1 cellular context compared by ENCODE assay signal in the genomic region with DNA sequence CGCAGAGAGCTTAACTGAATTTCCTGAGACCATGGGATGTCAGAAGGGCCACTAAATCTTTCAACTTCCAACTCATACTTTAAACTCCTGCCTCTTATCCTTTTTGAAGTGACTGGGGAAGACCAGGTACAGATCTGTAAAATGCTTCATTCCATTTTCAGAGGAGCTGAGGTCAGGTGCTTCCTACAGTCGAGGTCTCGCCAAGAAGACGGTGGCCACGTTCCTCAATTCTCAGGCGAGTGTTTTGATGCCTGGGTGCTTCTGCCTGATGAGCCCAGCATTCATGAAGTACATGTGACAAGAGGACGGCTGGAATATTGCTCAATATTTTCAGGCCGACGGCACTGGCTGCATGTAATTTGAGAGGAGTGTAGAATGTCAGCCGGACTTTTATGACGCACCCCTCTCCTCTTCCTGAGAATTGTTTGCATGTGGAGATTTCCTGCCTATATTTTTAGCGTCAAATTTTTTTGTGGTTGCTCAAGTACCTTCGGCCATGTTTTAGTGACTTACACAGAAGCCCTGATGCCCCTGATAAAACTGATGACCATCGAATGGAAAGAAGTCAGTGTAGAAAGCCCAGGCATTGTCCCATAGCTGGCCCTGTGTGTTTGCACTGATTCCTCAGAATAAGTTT.
TF ChIP-seq lines count a peak whose summit lies in the region.

No MANE protein-coding gene starts in this region.

TF ChIP-seq in endothelial cell of umbilical vein, 7 proteins besides CTCF, POLR2A, EP300 and RAD21:
- peak; percentile 82 for TF ChIP-seq JUN (IDR thresholded peaks at IDR 0.05; ENCODE audit: borderline replicate concordance, insufficient read depth, insufficient read length, low read depth)
- TF ChIP-seq GATA2 (IDR thresholded peaks at IDR 0.05; ENCODE audit: insufficient read depth, insufficient read length, low read depth, low read length), result peak; percentile 97
- no peak for TF ChIP-seq MYC (IDR thresholded peaks at IDR 0.05; ENCODE audit: low read depth, low read length)
- peak; percentile 32 for TF ChIP-seq POLR2AphosphoS5 (IDR thresholded peaks at IDR 0.05; ENCODE audit: insufficient read depth, low read depth, low read length)
- TF ChIP-seq FOS (IDR thresholded peaks at IDR 0.05; ENCODE audit: borderline replicate concordance, insufficient read depth, low read length), result peak; percentile 75
- TF ChIP-seq, protein P1, sequence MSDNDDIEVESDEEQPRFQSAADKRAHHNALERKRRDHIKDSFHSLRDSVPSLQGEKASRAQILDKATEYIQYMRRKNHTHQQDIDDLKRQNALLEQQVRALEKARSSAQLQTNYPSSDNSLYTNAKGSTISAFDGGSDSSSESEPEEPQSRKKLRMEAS (IDR thresholded peaks at IDR 0.05; ENCODE audit: insufficient read depth, insufficient read length), result peak; percentile 21
- TF ChIP-seq EZH2 (IDR thresholded peaks at IDR 0.05; ENCODE audit: borderline replicate concordance, low read depth, low read length, severe bottlenecking), result no peak
